ENCODE assay signal across 1 cellular context in genomic region chr22:40273319-40273718, GRCh38.
TF ChIP-seq lines count a peak whose summit lies in the region.

No MANE protein-coding gene starts in this region.

TF ChIP-seq in IMR-90, 13 proteins besides CTCF, POLR2A, EP300 and RAD21 (continued from another document):
- TF ChIP-seq ELK1 (IDR thresholded peaks at IDR 0.05; ENCODE audit: borderline replicate concordance, low read depth, low read length) (no peak), SMC3 (IDR thresholded peaks at IDR 0.05; ENCODE audit: low read depth, low read length) (no peak), USF2 (IDR thresholded peaks at IDR 0.05; ENCODE audit: low read depth, low read length) (no peak)
